1 cellular context compared by ENCODE assay signal in the genomic region with DNA sequence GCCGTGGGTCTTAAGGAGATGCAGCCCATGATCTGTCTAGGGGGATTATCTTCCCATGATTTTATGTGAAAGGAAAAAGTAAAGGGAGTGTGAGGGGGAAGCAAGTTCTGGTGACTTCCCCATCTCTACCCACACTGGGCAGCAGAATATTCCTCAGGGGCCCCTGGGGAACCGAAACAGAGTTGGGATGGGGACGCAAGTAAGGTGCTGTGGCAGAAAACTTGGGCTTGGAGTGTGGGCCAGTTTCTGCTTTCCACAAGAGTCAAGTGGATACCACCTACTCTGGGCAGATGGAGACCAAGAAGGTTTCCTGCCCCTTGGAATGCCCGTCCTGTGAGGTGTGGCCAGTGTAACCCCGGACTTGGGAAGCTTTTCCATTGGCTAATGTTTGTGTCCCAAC.
TF ChIP-seq lines count a peak whose summit lies in the region.

No MANE protein-coding gene starts in this region.

TF ChIP-seq in SK-N-SH, 30 proteins besides CTCF, POLR2A, EP300 and RAD21 (continued from another document):
- TF ChIP-seq USF1 (IDR thresholded peaks at IDR 0.05; ENCODE audit: borderline replicate concordance, low read depth) (no peak), GATA2 (CRISPR knock-in tag; IDR thresholded peaks at IDR 0.05) (no peak), FOSL2 (IDR thresholded peaks at IDR 0.05; ENCODE audit: borderline replicate concordance, low read depth) (no peak), NRF1 (IDR thresholded peaks at IDR 0.05; ENCODE audit: low read depth, low read length) (no peak), FOXM1 (IDR thresholded peaks at IDR 0.05; ENCODE audit: low read depth) (no peak), CHD2 (IDR thresholded peaks at IDR 0.05; ENCODE audit: low read length, partially characterized antibody) (no peak), NFIC (IDR thresholded peaks at IDR 0.05; ENCODE audit: borderline replicate concordance) (no peak)
- TF ChIP-seq, protein P1, sequence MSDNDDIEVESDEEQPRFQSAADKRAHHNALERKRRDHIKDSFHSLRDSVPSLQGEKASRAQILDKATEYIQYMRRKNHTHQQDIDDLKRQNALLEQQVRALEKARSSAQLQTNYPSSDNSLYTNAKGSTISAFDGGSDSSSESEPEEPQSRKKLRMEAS (IDR thresholded peaks at IDR 0.05; ENCODE audit: low read depth), result no peak
